13 cellular contexts compared by ENCODE assay signal in the genomic region with DNA sequence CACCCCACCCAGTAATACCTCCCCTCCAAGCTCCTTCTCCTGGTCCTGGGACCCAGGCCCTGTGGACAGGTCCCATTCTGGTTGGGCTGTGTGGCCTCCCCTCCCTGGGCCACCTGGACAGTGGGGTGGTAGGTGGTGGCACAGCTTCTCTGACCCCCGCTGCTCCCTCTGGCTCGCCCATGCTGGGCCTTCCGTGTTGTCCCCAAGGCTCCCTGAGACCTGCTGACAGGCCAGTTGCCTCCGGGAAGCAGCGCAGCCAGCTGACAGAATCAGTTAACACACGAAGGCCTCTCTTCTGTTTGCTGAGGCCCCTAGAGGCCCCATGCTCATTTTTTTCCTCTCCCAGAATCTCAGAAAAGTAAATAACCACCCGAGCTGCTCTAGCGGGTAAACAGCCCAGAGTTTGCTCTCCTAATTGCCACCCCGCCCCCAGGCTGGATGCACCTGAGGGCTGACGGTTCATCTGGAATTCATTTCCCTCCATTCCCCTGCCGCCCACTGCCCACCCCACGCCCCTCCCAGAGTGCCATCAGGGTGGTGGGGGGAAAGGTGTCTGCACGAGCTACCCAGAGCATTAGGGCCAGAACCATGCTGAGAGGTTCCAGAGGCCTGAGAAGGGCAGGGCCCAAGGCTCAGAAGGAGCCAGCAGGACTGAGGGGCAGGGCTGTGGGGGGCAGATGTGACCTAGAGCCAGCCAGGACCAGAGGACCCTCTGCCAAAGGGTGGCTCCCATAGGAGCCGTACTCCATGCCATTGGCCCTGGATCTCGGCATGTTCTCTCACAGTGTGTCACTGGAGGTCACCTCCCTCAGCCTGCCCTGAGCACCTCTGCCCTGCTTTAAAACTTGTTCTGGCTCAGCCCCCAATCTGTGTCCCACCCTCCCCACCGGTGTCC.
DNase-seq lines count a peak whose midpoint lies in the region; ATAC-seq and TF ChIP-seq lines count a peak whose summit lies in the region.
"Had no signal": no experiment of that assay in that cellular context is flagged by ENCODE, and none has a peak within 500 bp of the region (broad histone marks: within the 10 kb centered on the region; RNA-seq: fewer than 3 reads in every experiment).

No MANE protein-coding gene starts in this region.

- H3K9me3 ChIP-seq in sigmoid colon (no peaks in the 10 kb centered on the region), Karpas-422 (ENCODE audit: low read length) (no peaks in the 10 kb centered on the region)
- H3K9me3 ChIP-seq: BLaER1 treated with 17β-estradiol and CSF1 and Interleukin-3, amounts not matched to agents 10 nM and 100 nM; esophagus squamous epithelium; MG63 had no signal

- H4K20me1 ChIP-seq in Karpas-422 (ENCODE audit: insufficient read depth, low read depth, low read length), result no peaks in the 10 kb centered on the region
- H4K20me1 ChIP-seq: BLaER1 treated with 17β-estradiol and CSF1 and Interleukin-3, amounts not matched to agents 10 nM and 100 nM had no signal

- TF ChIP-seq EP300 in sigmoid colon (IDR thresholded peaks at IDR 0.05), result no peak

- no peaks in the 10 kb centered on the region for H3K79me2 ChIP-seq in Karpas-422 (ENCODE audit: low read length)

- H3K4me1 ChIP-seq in sigmoid colon, result no peaks in the 10 kb centered on the region
- H3K4me1 ChIP-seq in Karpas-422 (ENCODE audit: low read length), result no peaks in the 10 kb centered on the region

- no peak overlapping the region for H3K9ac ChIP-seq in Karpas-422 (ENCODE audit: low read length)
- H3K9ac ChIP-seq: BLaER1 treated with 17β-estradiol and CSF1 and Interleukin-3, amounts not matched to agents 10 nM and 100 nM had no signal

- no peaks in the 10 kb centered on the region for H3K9me2 ChIP-seq in Karpas-422 (replicated peaks; ENCODE audit: insufficient read depth, low read length)

- no peak for ATAC-seq in GM19351 (IDR thresholded peaks at IDR 0.05; ENCODE audit: unreplicated experiment)

- H3K4me3 ChIP-seq in sigmoid colon, result no peak overlapping the region
- H3K4me3 ChIP-seq in Karpas-422 (ENCODE audit: low read length), result no peak overlapping the region
- H3K4me3 ChIP-seq: BLaER1 treated with 17β-estradiol and CSF1 and Interleukin-3, amounts not matched to agents 10 nM and 100 nM; esophagus squamous epithelium; MG63 had no signal

- DNase-seq in D341Med (ENCODE audit: low spot score) (peak; percentile 35), NCI-H187 (lab: John Stamatoyannopoulos, UW) (peak; percentile 55 to 82), RPMI8226 (peak; percentile 31), myocyte (ENCODE audit: low read depth) (peak; percentile 3), sigmoid colon (no peak), LoVo (ENCODE audit: low spot score) (no peak), Karpas-422 (no peak)
- DNase-seq: activated T-cell treated with anti-CD3 and anti-CD28 coated beads, Interleukin-2, amount 50 U/mL, for 48 hours; esophagus squamous epithelium; MG63; stimulated activated CD4-positive, alpha-beta T cell treated with anti-CD3 and anti-CD28 coated beads, Interleukin-2, amount 100 ng/mL, for 24 hours had no signal

- no peaks in the 10 kb centered on the region for H3K27me3 ChIP-seq in sigmoid colon
- H3K27me3 ChIP-seq in Karpas-422 (ENCODE audit: low read length), result no peaks in the 10 kb centered on the region
- H3K27me3 ChIP-seq: BLaER1 treated with 17β-estradiol and CSF1 and Interleukin-3, amounts not matched to agents 10 nM and 100 nM; MG63 had no signal

- H2AFZ ChIP-seq in Karpas-422 (ENCODE audit: low read length), result no peak overlapping the region

- WGBS in sigmoid colon, 2 donors, result 14 to 60% methylated on average over 16 of the region's 16 CpGs

- H3K27ac ChIP-seq in sigmoid colon, result no peak overlapping the region
- no peak overlapping the region for H3K27ac ChIP-seq in Karpas-422 (ENCODE audit: low read length)
- H3K27ac ChIP-seq: BLaER1 treated with 17β-estradiol and CSF1 and Interleukin-3, amounts not matched to agents 10 nM and 100 nM; esophagus squamous epithelium had no signal

- no peak overlapping the region for H3K4me2 ChIP-seq in Karpas-422 (ENCODE audit: low read depth, low read length, poor library complexity, severe bottlenecking)

- intact Hi-C loops in sigmoid colon (cut with DNase I), result no loop called here

- H3K36me3 ChIP-seq in sigmoid colon, result no peaks in the 10 kb centered on the region
- H3K36me3 ChIP-seq in Karpas-422 (ENCODE audit: insufficient read depth, low read length), result no peaks in the 10 kb centered on the region
- H3K36me3 ChIP-seq: BLaER1 treated with 17β-estradiol and CSF1 and Interleukin-3, amounts not matched to agents 10 nM and 100 nM; esophagus squamous epithelium; MG63 had no signal

- no peak for TF ChIP-seq POLR2A in sigmoid colon (IDR thresholded peaks at IDR 0.05)

- TF ChIP-seq CTCF in sigmoid colon (IDR thresholded peaks at IDR 0.05), result no peak

Comparison
In these comparisons a context has a peak if more than half of its experiments do, and no peak if none do; other contexts are left out.
1. DNase-seq: peak in D341Med (single experiment), NCI-H187 (2 of 2), RPMI8226 (single experiment) and myocyte (single experiment); none in sigmoid colon (single experiment), LoVo (single experiment) and Karpas-422 (single experiment).